ENCODE assay signal across 15 cellular contexts in genomic region chr5:100110497-100110896, GRCh38.
A peak's percentile ranks its signal among the peaks of the same experiment; 100 is the strongest.
DNase-seq lines count a peak whose midpoint lies in the region; ATAC-seq, FAIRE-seq and TF ChIP-seq lines count a peak whose summit lies in the region.
"Had no signal": no experiment of that assay in that cellular context is flagged by ENCODE, and none has a peak within 500 bp of the region (broad histone marks: within the 10 kb centered on the region; RNA-seq: fewer than 3 reads in every experiment).

No MANE protein-coding gene starts in this region.

- no peak overlapping the region for H3K27ac ChIP-seq in PC-3 (ENCODE audit: low read length)
- H3K27ac ChIP-seq: BLaER1 treated with 17β-estradiol and CSF1 and Interleukin-3, amounts not matched to agents 10 nM and 100 nM had no signal

- no peaks in the 10 kb centered on the region for H3F3A ChIP-seq in PC-3 (ENCODE audit: low read length, unreplicated experiment)

- no peak overlapping the region for H3K9ac ChIP-seq in PC-3 (ENCODE audit: low read length)
- H3K9ac ChIP-seq: BLaER1 treated with 17β-estradiol and CSF1 and Interleukin-3, amounts not matched to agents 10 nM and 100 nM had no signal

- no TSS peak for BruUV-seq in PC-3 (replicated peaks; lab: Mats Ljungman, UMichigan)

- peak; percentile 29 for DNase-seq in HS-5 (ENCODE audit: low read depth)
- DNase-seq in PC-3, result peak; percentile 43
- peak; percentile 38 for DNase-seq in bronchial epithelial cell (ENCODE audit: low read depth)
- DNase-seq in renal cortical epithelial cell (ENCODE audit: low read depth), result peak; percentile 9
- DNase-seq in inferior parietal cortex (ENCODE audit: extremely low spot score), result no peak
- DNase-seq: Calu3; CD8-positive, alpha-beta T cell; DMS79 treated with DMSO at 0.1 percent for 48 hours; GF-D8; GOT3; H7; HFFc6 had no signal

- no peak for FAIRE-seq in bronchial epithelial cell (lab: Jason Lieb, UNC)

- H3K27me3 ChIP-seq in PC-3 (ENCODE audit: low read length) (no peaks in the 10 kb centered on the region), bronchial epithelial cell (ENCODE audit: control insufficient read depth, insufficient read depth, low read length) (no peaks in the 10 kb centered on the region)
- H3K27me3 ChIP-seq: BLaER1 treated with 17β-estradiol and CSF1 and Interleukin-3, amounts not matched to agents 10 nM and 100 nM had no signal

- H3K79me2 ChIP-seq in PC-3 (ENCODE audit: low read length), result no peaks in the 10 kb centered on the region

- H3K36me3 ChIP-seq in PC-3 (ENCODE audit: low read depth, low read length) (no peaks in the 10 kb centered on the region), bronchial epithelial cell (ENCODE audit: control insufficient read depth, insufficient read depth, low read length) (no peaks in the 10 kb centered on the region)
- H3K36me3 ChIP-seq: BLaER1 treated with 17β-estradiol and CSF1 and Interleukin-3, amounts not matched to agents 10 nM and 100 nM had no signal

- ATAC-seq in PC-3 (no peak), HG03354 (IDR thresholded peaks at IDR 0.05; ENCODE audit: poor library complexity, severe bottlenecking, unreplicated experiment) (no peak)
- ATAC-seq: CD8-positive, alpha-beta T cell; HCT116 had no signal

- CTCF ChIA-PET in PC-3 (lab: Charles Lee), result interaction anchor here (0.6 kb wide), 1 partner anchor 134 kb away, joined by 3 read pairs; no protein-coding TSS in a partner anchor

- 0 out of 2 replicates have a peak, but pooled peaks cover 16% of the 10 kb centered on the region for H3K9me3 ChIP-seq in PC-3 (ENCODE audit: low read length)

- no peak overlapping the region for H3K4me2 ChIP-seq in PC-3 (ENCODE audit: low read length)
- H3K4me2 ChIP-seq: BLaER1 treated with 17β-estradiol and CSF1 and Interleukin-3, amounts not matched to agents 10 nM and 100 nM had no signal

- no peaks in the 10 kb centered on the region for H4K20me1 ChIP-seq in PC-3 (ENCODE audit: low read length)
- H4K20me1 ChIP-seq: BLaER1 treated with 17β-estradiol and CSF1 and Interleukin-3, amounts not matched to agents 10 nM and 100 nM had no signal

- H3K9me2 ChIP-seq in PC-3 (replicated peaks; ENCODE audit: low read length), result no peaks in the 10 kb centered on the region

- intact Hi-C loops in PC-3 (cut with micrococcal nuclease), result no loop called here

- H2AFZ ChIP-seq in PC-3 (ENCODE audit: low read length), result no peak overlapping the region

- no peak overlapping the region for H3K4me3 ChIP-seq in PC-3 (ENCODE audit: low read length)
- H3K4me3 ChIP-seq in bronchial epithelial cell (ENCODE audit: low read depth, low read length), result no peak overlapping the region
- H3K4me3 ChIP-seq: BLaER1 treated with 17β-estradiol and CSF1 and Interleukin-3, amounts not matched to agents 10 nM and 100 nM had no signal

- TF ChIP-seq CTCF in PC-3 (conservative IDR thresholded peaks at IDR 0.05; ENCODE audit: low read depth, low read length) (no peak), bronchial epithelial cell (IDR thresholded peaks at IDR 0.05; ENCODE audit: insufficient read depth, low read length, severe bottlenecking) (no peak)

- no peaks in the 10 kb centered on the region for H3K4me1 ChIP-seq in PC-3 (ENCODE audit: insufficient read depth, low read length)
- H3K4me1 ChIP-seq: BLaER1 treated with 17β-estradiol and CSF1 and Interleukin-3, amounts not matched to agents 10 nM and 100 nM had no signal

- POLR2A ChIA-PET in PC-3 (lab: Charles Lee; ENCODE audit: unreplicated experiment), result no interaction called here
